In the genomic region with DNA sequence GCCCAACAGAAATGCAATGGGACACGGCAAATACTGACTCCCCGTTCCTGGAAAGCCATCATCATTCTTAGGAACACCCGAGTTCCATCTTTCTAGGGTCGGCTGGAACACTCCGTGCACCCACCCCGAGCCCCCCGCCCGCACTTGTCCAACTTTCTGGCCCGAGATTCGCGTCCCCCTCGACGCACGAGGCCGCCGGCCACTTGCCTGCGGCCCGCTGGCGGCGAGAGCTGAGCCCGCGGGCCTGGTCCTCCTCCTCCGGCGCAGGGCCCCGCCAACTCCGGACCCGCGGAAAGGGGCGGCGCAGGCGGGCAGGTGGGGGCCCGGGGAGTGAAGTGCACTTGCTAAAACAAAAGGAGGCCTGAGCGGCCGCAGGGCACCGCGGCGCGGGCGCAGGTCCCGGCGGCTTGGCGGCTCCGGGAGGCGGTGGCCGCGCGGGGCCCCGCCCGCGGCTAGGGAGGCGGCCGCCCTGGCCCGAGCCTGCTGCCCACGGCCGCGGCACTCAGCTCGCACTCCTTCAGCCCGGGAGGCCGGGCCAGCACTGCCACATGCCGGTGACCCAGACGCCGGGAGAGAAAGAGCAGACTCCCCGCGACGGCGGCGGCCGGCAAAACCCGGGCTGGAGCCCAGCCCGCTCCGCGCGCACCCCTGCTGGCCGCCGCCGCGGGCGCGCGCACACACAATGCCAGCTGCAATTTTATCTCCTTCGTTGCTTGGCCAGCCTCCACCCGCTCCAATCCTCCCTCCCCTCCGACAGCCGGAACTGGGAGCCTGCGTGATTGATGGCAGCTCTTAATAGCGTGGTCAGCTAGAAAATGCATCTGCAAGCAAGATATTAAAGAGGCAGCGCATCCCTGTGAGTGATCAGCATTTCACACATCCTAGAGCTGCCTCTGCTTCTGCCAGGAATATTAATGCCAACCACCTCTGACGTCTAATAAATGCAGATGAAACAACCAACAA, we compare ENCODE assay signal across 1 cellular context.
TF ChIP-seq lines count a peak whose summit lies in the region.

No MANE protein-coding gene starts in this region.

TF ChIP-seq in GM12878, 131 proteins besides CTCF, POLR2A, EP300 and RAD21 (continued from another document and continues in another):
- TF ChIP-seq ZNF274 (IDR thresholded peaks at IDR 0.05; ENCODE audit: insufficient read depth, insufficient read length) (no peak), ASH2L (IDR thresholded peaks at IDR 0.05; ENCODE audit: borderline replicate concordance, low read depth) (no peak), RCOR1 (conservative IDR thresholded peaks at IDR 0.05; ENCODE audit: low read depth, low read length) (peak; percentile 65; the same call in 1 of the 2 replicates), ZSCAN29 (IDR thresholded peaks at IDR 0.05) (no peak; the same call in 1 of the 2 replicates), KLF5 (IDR thresholded peaks at IDR 0.05; ENCODE audit: partially characterized antibody) (peak; percentile 58), ZNF622 (IDR thresholded peaks at IDR 0.05) (no peak), SPI1 (IDR thresholded peaks at IDR 0.05; ENCODE audit: borderline replicate concordance, insufficient read depth, low read depth, low read length) (no peak), ZNF24 (IDR thresholded peaks at IDR 0.05) (peak; percentile 63), MEF2B (IDR thresholded peaks at IDR 0.05; ENCODE audit: partially characterized antibody, poor library complexity, severe bottlenecking) (no peak), SP1 (IDR thresholded peaks at IDR 0.05; ENCODE audit: low read depth, low read length) (peak; percentile 90), GATAD2B (conservative IDR thresholded peaks at IDR 0.05; ENCODE audit: low read depth) (peak; percentile 94), RELA (IDR thresholded peaks at IDR 0.05; ENCODE audit: borderline replicate concordance, partially characterized antibody) (no peak), BHLHE40 (IDR thresholded peaks at IDR 0.05; ENCODE audit: borderline replicate concordance in 1 of 2, low read depth in 2 of 2, low read length in 1 of 2) (peak in 1 of 2 experiments; percentile 78; a peak in 2 of 4 replicates), EED (IDR thresholded peaks at IDR 0.05; ENCODE audit: low read depth) (peak; percentile 56), HCFC1 (IDR thresholded peaks at IDR 0.05; ENCODE audit: low read length) (0 out of 2 replicates have a peak, but pooled peaks have one; percentile 31), SMARCA5 (IDR thresholded peaks at IDR 0.05) (peak; percentile 82; the same call in 1 of the 2 replicates), E4F1 (IDR thresholded peaks at IDR 0.05; ENCODE audit: borderline replicate concordance, partially characterized antibody) (no peak), TCF3 (IDR thresholded peaks at IDR 0.05; ENCODE audit: borderline replicate concordance, insufficient read depth, low read depth, low read length) (peak; percentile 70), POLR2AphosphoS5 (IDR thresholded peaks at IDR 0.05; ENCODE audit: low read length) (peak; percentile 65; the same call in 1 of the 2 replicates), PBX3 (IDR thresholded peaks at IDR 0.05; ENCODE audit: insufficient replicate concordance, low read depth, low read length) (peak; percentile 83), IRF4 (IDR thresholded peaks at IDR 0.05; ENCODE audit: low read depth, low read length) (no peak), ZBED1 (IDR thresholded peaks at IDR 0.05; ENCODE audit: borderline replicate concordance) (no peak), NR2F1 (conservative IDR thresholded peaks at IDR 0.05) (peak; percentile 71), TCF12 (IDR thresholded peaks at IDR 0.05; ENCODE audit: low read depth, low read length) (peak; percentile 58; the same call in 1 of the 2 replicates), YBX1 (IDR thresholded peaks at IDR 0.05) (no peak), TAF1 (IDR thresholded peaks at IDR 0.05; ENCODE audit: borderline replicate concordance, low read depth, low read length) (peak; percentile 85), MEF2A (IDR thresholded peaks at IDR 0.05; ENCODE audit: insufficient read depth, low read depth, low read length) (0 out of 2 replicates have a peak, but pooled peaks have one; percentile 9), PAX5 (IDR thresholded peaks at IDR 0.05; ENCODE audit: borderline replicate concordance, low read depth, low read length) (no peak), EGR1 (IDR thresholded peaks at IDR 0.05; ENCODE audit: borderline replicate concordance in 1 of 2, low read depth in 2 of 2, low read length in 2 of 2) (peak in 1 of 2 experiments; percentile 37; a peak in 1 of 3 replicates), SRF (IDR thresholded peaks at IDR 0.05; ENCODE audit: low read depth in 2 of 2, low read length in 2 of 2) (0 out of 4 replicates have a peak, but pooled peaks of 1 of the 2 experiments have one; percentile 14), HDGF (IDR thresholded peaks at IDR 0.05) (0 out of 2 replicates have a peak, but pooled peaks have one; percentile 67), TBL1XR1 (IDR thresholded peaks at IDR 0.05; ENCODE audit: low read depth, low read length) (0 out of 2 replicates have a peak, but pooled peaks have one; percentile 13), PML (IDR thresholded peaks at IDR 0.05; ENCODE audit: low read length) (0 out of 2 replicates have a peak, but pooled peaks have one; percentile 2), SREBF1 (IDR thresholded peaks at IDR 0.05; ENCODE audit: low read length) (no peak), ZNF384 (IDR thresholded peaks at IDR 0.05; ENCODE audit: borderline replicate concordance, low read depth, low read length) (no peak), SUZ12 (IDR thresholded peaks at IDR 0.05; ENCODE audit: unreplicated experiment) (no peak)
- TF ChIP-seq, protein P1, sequence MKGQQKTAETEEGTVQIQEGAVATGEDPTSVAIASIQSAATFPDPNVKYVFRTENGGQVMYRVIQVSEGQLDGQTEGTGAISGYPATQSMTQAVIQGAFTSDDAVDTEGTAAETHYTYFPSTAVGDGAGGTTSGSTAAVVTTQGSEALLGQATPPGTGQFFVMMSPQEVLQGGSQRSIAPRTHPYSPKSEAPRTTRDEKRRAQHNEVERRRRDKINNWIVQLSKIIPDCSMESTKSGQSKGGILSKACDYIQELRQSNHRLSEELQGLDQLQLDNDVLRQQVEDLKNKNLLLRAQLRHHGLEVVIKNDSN (IDR thresholded peaks at IDR 0.05; ENCODE audit: borderline replicate concordance, extremely low read length, insufficient read depth, low read depth, low read length) = no peak
- TF ChIP-seq, protein P2, sequence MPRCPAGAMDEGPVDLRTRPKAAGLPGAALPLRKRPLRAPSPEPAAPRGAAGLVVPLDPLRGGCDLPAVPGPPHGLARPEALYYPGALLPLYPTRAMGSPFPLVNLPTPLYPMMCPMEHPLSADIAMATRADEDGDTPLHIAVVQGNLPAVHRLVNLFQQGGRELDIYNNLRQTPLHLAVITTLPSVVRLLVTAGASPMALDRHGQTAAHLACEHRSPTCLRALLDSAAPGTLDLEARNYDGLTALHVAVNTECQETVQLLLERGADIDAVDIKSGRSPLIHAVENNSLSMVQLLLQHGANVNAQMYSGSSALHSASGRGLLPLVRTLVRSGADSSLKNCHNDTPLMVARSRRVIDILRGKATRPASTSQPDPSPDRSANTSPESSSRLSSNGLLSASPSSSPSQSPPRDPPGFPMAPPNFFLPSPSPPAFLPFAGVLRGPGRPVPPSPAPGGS (IDR thresholded peaks at IDR 0.05; ENCODE audit: borderline replicate concordance, insufficient read depth, low read depth, low read length, poor library complexity, severe bottlenecking) = peak; percentile 43
- TF ChIP-seq, protein P3, sequence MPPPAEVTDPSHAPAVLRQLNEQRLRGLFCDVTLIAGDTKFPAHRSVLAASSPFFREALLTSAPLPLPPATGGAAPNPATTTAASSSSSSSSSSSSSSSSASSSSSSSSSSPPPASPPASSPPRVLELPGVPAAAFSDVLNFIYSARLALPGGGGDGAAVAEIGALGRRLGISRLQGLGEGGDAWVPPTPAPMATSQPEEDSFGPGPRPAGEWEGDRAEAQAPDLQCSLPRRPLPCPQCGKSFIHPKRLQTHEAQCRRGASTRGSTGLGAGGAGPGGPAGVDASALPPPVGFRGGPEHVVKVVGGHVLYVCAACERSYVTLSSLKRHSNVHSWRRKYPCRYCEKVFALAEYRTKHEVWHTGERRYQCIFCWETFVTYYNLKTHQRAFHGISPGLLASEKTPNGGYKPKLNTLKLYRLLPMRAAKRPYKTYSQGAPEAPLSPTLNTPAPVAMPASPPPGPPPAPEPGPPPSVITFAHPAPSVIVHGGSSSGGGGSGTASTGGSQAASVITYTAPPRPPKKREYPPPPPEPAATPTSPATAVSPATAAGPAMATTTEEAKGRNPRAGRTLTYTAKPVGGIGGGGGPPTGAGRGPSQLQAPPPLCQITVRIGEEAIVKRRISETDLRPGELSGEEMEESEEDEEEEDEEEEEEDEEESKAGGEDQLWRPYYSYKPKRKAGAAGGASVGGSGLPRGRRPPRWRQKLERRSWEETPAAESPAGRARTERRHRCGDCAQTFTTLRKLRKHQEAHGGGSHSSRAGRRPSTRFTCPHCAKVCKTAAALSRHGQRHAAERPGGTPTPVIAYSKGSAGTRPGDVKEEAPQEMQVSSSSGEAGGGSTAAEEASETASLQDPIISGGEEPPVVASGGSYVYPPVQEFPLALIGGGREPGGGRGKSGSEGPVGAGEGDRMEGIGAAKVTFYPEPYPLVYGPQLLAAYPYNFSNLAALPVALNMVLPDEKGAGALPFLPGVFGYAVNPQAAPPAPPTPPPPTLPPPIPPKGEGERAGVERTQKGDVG (CRISPR knock-in tag; IDR thresholded peaks at IDR 0.05) = no peak
- TF ChIP-seq, protein P4, sequence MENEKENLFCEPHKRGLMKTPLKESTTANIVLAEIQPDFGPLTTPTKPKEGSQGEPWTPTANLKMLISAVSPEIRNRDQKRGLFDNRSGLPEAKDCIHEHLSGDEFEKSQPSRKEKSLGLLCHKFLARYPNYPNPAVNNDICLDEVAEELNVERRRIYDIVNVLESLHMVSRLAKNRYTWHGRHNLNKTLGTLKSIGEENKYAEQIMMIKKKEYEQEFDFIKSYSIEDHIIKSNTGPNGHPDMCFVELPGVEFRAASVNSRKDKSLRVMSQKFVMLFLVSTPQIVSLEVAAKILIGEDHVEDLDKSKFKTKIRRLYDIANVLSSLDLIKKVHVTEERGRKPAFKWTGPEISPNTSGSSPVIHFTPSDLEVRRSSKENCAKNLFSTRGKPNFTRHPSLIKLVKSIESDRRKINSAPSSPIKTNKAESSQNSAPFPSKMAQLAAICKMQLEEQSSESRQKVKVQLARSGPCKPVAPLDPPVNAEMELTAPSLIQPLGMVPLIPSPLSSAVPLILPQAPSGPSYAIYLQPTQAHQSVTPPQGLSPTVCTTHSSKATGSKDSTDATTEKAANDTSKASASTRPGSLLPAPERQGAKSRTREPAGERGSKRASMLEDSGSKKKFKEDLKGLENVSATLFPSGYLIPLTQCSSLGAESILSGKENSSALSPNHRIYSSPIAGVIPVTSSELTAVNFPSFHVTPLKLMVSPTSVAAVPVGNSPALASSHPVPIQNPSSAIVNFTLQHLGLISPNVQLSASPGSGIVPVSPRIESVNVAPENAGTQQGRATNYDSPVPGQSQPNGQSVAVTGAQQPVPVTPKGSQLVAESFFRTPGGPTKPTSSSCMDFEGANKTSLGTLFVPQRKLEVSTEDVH (IDR thresholded peaks at IDR 0.05; ENCODE audit: low read depth, partially characterized antibody) = no peak
